Comparison of ENCODE assay signal across 23 cellular contexts in genomic region chr18:53261241-53261640, GRCh38.
"Had no signal": no experiment of that assay in that cellular context is flagged by ENCODE, and none has a peak within 500 bp of the region (broad histone marks: within the 10 kb centered on the region; RNA-seq: fewer than 3 reads in every experiment).

No MANE protein-coding gene starts in this region.

- H3K4me1 Mint-ChIP-seq: T-cell had no signal

- DNase-seq: IMR-90; Karpas-422; KG1; MM.1S; MV-4-11; NCI-H1048; NCI-H1105; NCI-H1417; NCI-H1436 treated with DMSO at 0.1 percent for 48 hours; NCI-H1694; NCI-H187 treated with DMSO at 0.1 percent for 48 hours; NCI-H2029 treated with DMSO at 0.1 percent for 48 hours; NCI-H2227 treated with DMSO at 0.1 percent for 48 hours; NCI-H524; NCI-H526 treated with DMSO at 0.1 percent for 48 hours; NCI-H774; NK-92 treated with Interleukin-12 subunit alpha and Interleukin-12 subunit beta, amount 100 ng/mL, for 24 hours; SK-N-SH; SW 1271; T-cell had no signal

- H3K9ac ChIP-seq: SK-N-SH had no signal

- H3K36me3 Mint-ChIP-seq: T-cell had no signal

- H3K4me2 ChIP-seq: SK-N-SH had no signal

- H3K27ac Mint-ChIP-seq: T-cell had no signal

- H3K27ac ChIP-seq: RWPE1 had no signal

- H3K4me3 Mint-ChIP-seq: T-cell had no signal

- ATAC-seq: HepG2, Panc1, T-cell had no signal
